9 cellular contexts compared by ENCODE assay signal in the genomic region with DNA sequence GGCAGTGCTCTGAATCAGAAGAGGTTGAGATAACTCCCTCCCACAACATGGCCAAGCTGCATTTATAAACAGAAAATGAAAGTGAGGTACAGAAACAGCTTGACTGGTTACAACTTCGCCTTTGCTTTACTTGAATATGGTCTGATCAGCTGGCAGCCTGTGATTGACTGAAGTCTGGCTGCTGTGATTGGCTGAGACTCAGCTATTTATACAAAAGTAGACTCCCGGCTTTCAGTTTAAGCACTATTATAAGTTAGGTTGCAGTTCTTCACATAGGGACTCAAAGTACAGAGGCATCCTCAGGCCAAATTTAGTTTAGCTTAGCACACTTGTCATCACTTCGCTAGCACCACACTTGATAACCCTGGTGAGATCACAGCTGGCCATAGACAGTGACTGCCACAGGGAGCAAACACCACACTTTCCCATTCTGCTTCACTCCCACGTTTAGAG.
A peak's percentile ranks its signal among the peaks of the same experiment; 100 is the strongest.
DNase-seq lines count a peak whose midpoint lies in the region; ATAC-seq and TF ChIP-seq lines count a peak whose summit lies in the region.
"Had no signal": no experiment of that assay in that cellular context is flagged by ENCODE, and none has a peak within 500 bp of the region (broad histone marks: within the 10 kb centered on the region; RNA-seq: fewer than 3 reads in every experiment).

No MANE protein-coding gene starts in this region.

- H3K27me3 ChIP-seq in left ventricle myocardium inferior (ENCODE audit: low read depth), result no peaks in the 10 kb centered on the region

- H3K27ac ChIP-seq in left ventricle myocardium inferior (replicated peaks), result peak overlapping the region; percentile 79
- H3K27ac ChIP-seq: C4-2B had no signal

- peak overlapping the region; percentile 49 for H3K4me3 ChIP-seq in left ventricle myocardium inferior

- peaks cover 16% of the 10 kb centered on the region for H3K4me1 ChIP-seq in left ventricle myocardium inferior

- ATAC-seq in activated CD4-positive, CD25-positive, alpha-beta regulatory T cell treated with anti-CD3 and anti-CD28 coated beads, Interleukin-2, amount 50 U/mL, for 24 hours, result peak; percentile 59 to 61
- ATAC-seq in HG02870 (IDR thresholded peaks at IDR 0.05; ENCODE audit: unreplicated experiment), result peak; percentile 91
- ATAC-seq in omental fat pad (ENCODE audit: low FRiP score), result no peak

- H3K9me3 ChIP-seq in left ventricle myocardium inferior (replicated peaks), result peaks cover 8% of the 10 kb centered on the region

- TF ChIP-seq CTCF in left ventricle myocardium inferior (IDR thresholded peaks at IDR 0.05; ENCODE audit: borderline replicate concordance) (no peak), omental fat pad (IDR thresholded peaks at IDR 0.05) (no peak)

- no peaks in the 10 kb centered on the region for H3K36me3 ChIP-seq in left ventricle myocardium inferior

- intact Hi-C loops in left ventricle myocardium inferior (cut with micrococcal nuclease), result no loop called here

- in situ Hi-C loops in SK-MEL-5 (cut with HindIII; ENCODE audit: low pct_unique_long_range_greater_than_20kb, low sequenced_read_pairs), result no loop called here

- DNase-seq in activated CD4-positive, CD25-positive, alpha-beta regulatory T cell (lab: John Stamatoyannopoulos, UW), result no peak
- DNase-seq in SK-MEL-5 (ENCODE audit: low read depth, low spot score), result peak; percentile 40
- peak; percentile 27 for DNase-seq in left ventricle myocardium inferior
- DNase-seq in HuH-7.5 (ENCODE audit: low spot score), result no peak
- no peak for DNase-seq in omental fat pad (ENCODE audit: low spot score)
- no peak for DNase-seq in GF-D8 (lab: John Stamatoyannopoulos, UW)

Comparison
In these comparisons a context has a peak if more than half of its experiments do, and no peak if none do; other contexts are left out.
1. DNase-seq: peak in SK-MEL-5 (single experiment) and left ventricle myocardium inferior (single experiment); none in activated CD4-positive, CD25-positive, alpha-beta regulatory T cell (0 of 4), HuH-7.5 (single experiment), omental fat pad (single experiment) and GF-D8 (single experiment).